In genomic region chr4:165398570-165398969, GRCh38 we compare ENCODE assay signal across 9 cellular contexts. TPM values are rescaled to one million over a fixed set of nuclear protein-coding genes. Genes with fewer than 3 reads are reported as not detected.
A peak's percentile ranks its signal among the peaks of the same experiment; 100 is the strongest.
DNase-seq lines count a peak whose midpoint lies in the region; ATAC-seq and TF ChIP-seq lines count a peak whose summit lies in the region.
"Had no signal": no experiment of that assay in that cellular context is flagged by ENCODE, and none has a peak within 500 bp of the region (broad histone marks: within the 10 kb centered on the region; RNA-seq: fewer than 3 reads in every experiment).

No MANE protein-coding gene starts in this region.

- intact Hi-C loops in lower leg skin (cut with DNase I; ENCODE audit: low total_unique reads) = no loop called here

- TF ChIP-seq POLR2A in lower leg skin (IDR thresholded peaks at IDR 0.05) = no peak

- ATAC-seq in HG03521 (IDR thresholded peaks at IDR 0.05; ENCODE audit: unreplicated experiment) = no peak

- WGBS in lower leg skin, 2 donors = 6 to 10% methylated on average over 1 of the region's 1 CpG

- no peak overlapping the region for H3K27ac ChIP-seq in RWPE1
- H3K27ac ChIP-seq: SJCRH30 had no signal

- DNase-seq in DMS79 treated with DMSO at 0.1 percent for 48 hours (lab: John Stamatoyannopoulos, UW) = peak; percentile 96
- DNase-seq in Jurkat, Clone E6-1 (ENCODE audit: low read depth, low spot score) = peak; percentile 51
- DNase-seq in RWPE1 (ENCODE audit: low spot score) = peak; percentile 42
- DNase-seq in iPS-NIHi11 (ENCODE audit: low spot score) = peak; percentile 74
- DNase-seq in SKM-1 (lab: John Stamatoyannopoulos, UW; ENCODE audit: unreplicated experiment) = no peak
- no peak for DNase-seq in activated T-cell treated with anti-CD3 and anti-CD28 coated beads for 4 hours
- no peak for DNase-seq in lower leg skin (ENCODE audit: low spot score in 2 of 2)

- no peak for TF ChIP-seq CTCF in RWPE1 (conservative IDR thresholded peaks at IDR 0.05; ENCODE audit: low read depth)
- TF ChIP-seq CTCF in lower leg skin (IDR thresholded peaks at IDR 0.05) = no peak

- CTCF ChIA-PET in RWPE1 (lab: Yijun Ruan, JAX) = no interaction called here

- H3K4me3 ChIP-seq in Jurkat, Clone E6-1 (ENCODE audit: low read length) = no peak overlapping the region
- H3K4me3 ChIP-seq in lower leg skin (ENCODE audit: low read depth, poor library complexity, severe bottlenecking) = no peak overlapping the region
- H3K4me3 ChIP-seq: SJCRH30 had no signal

- POLR2A ChIA-PET in RWPE1 (lab: Yijun Ruan, JAX; ENCODE audit: low non-redundant PET) = no interaction called here

RNA-seq across cellular contexts. Expression of gene CPE, which starts 19.8 kb away (rescaled TPM):
- polyA plus RNA-seq in Jurkat, Clone E6-1 (2012; ENCODE audit: insufficient read depth, insufficient read length) = not detected
- total RNA-seq in lower leg skin = 10 to 100 TPM; 25.2 to 66.2 (median 41.9) TPM
- total RNA-seq: SJCRH30 had no signal

Comparison
In these comparisons a context has a peak if more than half of its experiments do, and no peak if none do; other contexts are left out.
1. DNase-seq: peak in DMS79 treated with DMSO at 0.1 percent for 48 hours (single experiment), Jurkat, Clone E6-1 (single experiment), RWPE1 (single experiment) and iPS-NIHi11 (single experiment); none in SKM-1 (single experiment), activated T-cell treated with anti-CD3 and anti-CD28 coated beads for 4 hours (single experiment) and lower leg skin (0 of 2).